8 cellular contexts compared by ENCODE assay signal in genomic region chr12:6535960-6536847, GRCh38. TPM values are rescaled to one million over a fixed set of nuclear protein-coding genes. Genes with fewer than 3 reads are reported as not detected.
A peak's percentile ranks its signal among the peaks of the same experiment; 100 is the strongest.
DNase-seq lines count a peak whose midpoint lies in the region; TF ChIP-seq lines count a peak whose summit lies in the region.

No MANE protein-coding gene starts in this region.

- peak overlapping the region; percentile 83 for H3K4me2 ChIP-seq in OCI-LY3 (ENCODE audit: low read length)
- peak overlapping the region; percentile 92 for H3K4me2 ChIP-seq in neural cell (ENCODE audit: low read length)

- DNase-seq in CD8-positive, alpha-beta memory T cell, result peak in 1 of 5 donors; percentile 12
- DNase-seq in coronary artery (ENCODE audit: low spot score) (no peak), OCI-M1 (lab: John Stamatoyannopoulos, UW) (no peak), NCI-H524 (lab: John Stamatoyannopoulos, UW) (no peak), NCI-H146 (lab: John Stamatoyannopoulos, UW) (no peak), HuH-7.5 (ENCODE audit: low spot score) (no peak)

- H3K4me1 ChIP-seq in CD8-positive, alpha-beta memory T cell (ENCODE audit: insufficient read depth, low read length), result peaks cover 78% of the 10 kb centered on the region
- peaks cover 55% of the 10 kb centered on the region for H3K4me1 ChIP-seq in OCI-LY3 (ENCODE audit: low read length)

- H3K27me3 Mint-ChIP-seq in CD8-positive, alpha-beta memory T cell, result peaks cover 0 to 5% of the 10 kb centered on the region in 2 donors

- peaks cover 5 to 72% (median 9%) of the 10 kb centered on the region in 3 donors for H3K36me3 Mint-ChIP-seq in CD8-positive, alpha-beta memory T cell

- peaks cover 63 to 75% (median 69%) of the 10 kb centered on the region in 3 donors for H3K4me1 Mint-ChIP-seq in CD8-positive, alpha-beta memory T cell

- no peaks in the 10 kb centered on the region for H3K9me3 Mint-ChIP-seq in CD8-positive, alpha-beta memory T cell

- H3K36me3 ChIP-seq in CD8-positive, alpha-beta memory T cell (ENCODE audit: insufficient read depth, low read length), result peaks cover 31% of the 10 kb centered on the region
- H3K36me3 ChIP-seq in OCI-LY3 (replicated peaks; ENCODE audit: low read depth, low read length) (peaks cover 45% of the 10 kb centered on the region), neural cell (ENCODE audit: insufficient read depth, low read length) (peaks cover 11% of the 10 kb centered on the region)

- POLR2A ChIA-PET in CD8-positive, alpha-beta memory T cell (lab: Charles Lee), result interaction anchor here (0.7 to 3.5 kb wide), 12 partner anchors 15 to 200 kb away, joined by 3 to 24 read pairs (median 4); partner anchors contain the start of genes CD27, TAPBPL, VAMP1 and ZNF384

- no peaks in the 10 kb centered on the region for H3K9me2 ChIP-seq in neural cell (ENCODE audit: insufficient read depth, low read length)

- no peak for TF ChIP-seq RAD21 in neural cell (conservative IDR thresholded peaks at IDR 0.05)

- H3K9ac ChIP-seq in OCI-LY3 (ENCODE audit: low read length) (peak overlapping the region; percentile 98), neural cell (ENCODE audit: low read length) (peak overlapping the region; percentile 99)

- TF ChIP-seq CTCF in OCI-LY3 (IDR thresholded peaks at IDR 0.05; ENCODE audit: low read depth, low read length) (no peak), coronary artery (IDR thresholded peaks at IDR 0.05) (no peak), neural cell (IDR thresholded peaks at IDR 0.05; ENCODE audit: poor library complexity, severe bottlenecking) (no peak)

- H3K4me3 Mint-ChIP-seq in CD8-positive, alpha-beta memory T cell, result peak overlapping the region; percentile 89 to 97 (median 93)

- H2AFZ ChIP-seq in OCI-LY3 (ENCODE audit: low read depth, low read length) (no peak overlapping the region), neural cell (ENCODE audit: low read depth, low read length) (no peak overlapping the region)

- peak overlapping the region; percentile 98 to 99 (median 98) for H3K27ac Mint-ChIP-seq in CD8-positive, alpha-beta memory T cell

- CTCF ChIA-PET in CD8-positive, alpha-beta memory T cell (lab: Charles Lee), result interaction anchor here (0.8 to 5.6 kb wide), 19 partner anchors 15 to 213 kb away, joined by 3 to 56 read pairs (median 5); partner anchors contain the start of genes CD27, MRPL51, NOP2 and VAMP1

- H3K27ac ChIP-seq in CD8-positive, alpha-beta memory T cell (ENCODE audit: low read depth, low read length), result peak overlapping the region; percentile 95
- H3K27ac ChIP-seq in OCI-LY3 (ENCODE audit: low read length) (peak overlapping the region; percentile 85), coronary artery (peak overlapping the region; percentile 96 to 99), neural cell (ENCODE audit: low read length) (peak overlapping the region; percentile 98)

- H3K4me3 ChIP-seq in CD8-positive, alpha-beta memory T cell (ENCODE audit: low read length), result peak overlapping the region; percentile 92
- H3K4me3 ChIP-seq in OCI-LY3 (ENCODE audit: low read length) (peak overlapping the region; percentile 88), coronary artery (peak overlapping the region; percentile 91), neural cell (ENCODE audit: low read length) (peak overlapping the region; percentile 100)

- H4K20me1 ChIP-seq in OCI-LY3 (ENCODE audit: insufficient read depth, low read length), result peaks cover 42% of the 10 kb centered on the region
- peaks cover 9% of the 10 kb centered on the region for H4K20me1 ChIP-seq in neural cell (ENCODE audit: insufficient read depth)

- H3K27me3 ChIP-seq in CD8-positive, alpha-beta memory T cell (ENCODE audit: insufficient read depth, low read length, poor library complexity, severe bottlenecking), result no peaks in the 10 kb centered on the region
- no peaks in the 10 kb centered on the region for H3K27me3 ChIP-seq in OCI-LY3 (ENCODE audit: low read depth, low read length)
- H3K27me3 ChIP-seq in neural cell (ENCODE audit: insufficient read depth, low read depth, low read length), result no peaks in the 10 kb centered on the region

- peaks cover 4% of the 10 kb centered on the region for H3F3A ChIP-seq in neural cell (ENCODE audit: insufficient read depth, low read length, poor library complexity, severe bottlenecking)

- H3K79me2 ChIP-seq in OCI-LY3 (ENCODE audit: low read length) (peaks cover 47% of the 10 kb centered on the region), neural cell (replicated peaks; ENCODE audit: insufficient read depth, low read length) (peaks cover 20% of the 10 kb centered on the region)

- H3K9me3 ChIP-seq in CD8-positive, alpha-beta memory T cell (ENCODE audit: low read length), result no peaks in the 10 kb centered on the region
- no peaks in the 10 kb centered on the region for H3K9me3 ChIP-seq in OCI-LY3 (ENCODE audit: insufficient read depth, low read length)
- H3K9me3 ChIP-seq in neural cell (ENCODE audit: low read length), result no peaks in the 10 kb centered on the region

- TF ChIP-seq EP300 in neural cell (conservative IDR thresholded peaks at IDR 0.05; ENCODE audit: poor library complexity, severe bottlenecking), result no peak

TF ChIP-seq in neural cell, 6 proteins besides CTCF, POLR2A, EP300 and RAD21:
- no peak for TF ChIP-seq SMC3 (conservative IDR thresholded peaks at IDR 0.05; ENCODE audit: poor library complexity)
- TF ChIP-seq EZH2 (IDR thresholded peaks at IDR 0.05; ENCODE audit: borderline replicate concordance, insufficient read depth, low read length, poor library complexity, severe bottlenecking), result no peak
- no peak for TF ChIP-seq POLR2AphosphoS5 (IDR thresholded peaks at IDR 0.05)
- no peak for TF ChIP-seq REST (IDR thresholded peaks at IDR 0.05; ENCODE audit: borderline replicate concordance)
- no peak for TF ChIP-seq MXI1 (conservative IDR thresholded peaks at IDR 0.05; ENCODE audit: poor library complexity, severe bottlenecking)
- no peak for TF ChIP-seq TAF1 (IDR thresholded peaks at IDR 0.05; ENCODE audit: low read depth)

RNA-seq across cellular contexts. Expression of gene GAPDH, which starts 1.9 kb away (rescaled TPM):
- 1,000 to 10,000 TPM; 7,182 to 7,238 TPM for total RNA-seq in CD8-positive, alpha-beta memory T cell
- polyA plus RNA-seq in CD8-positive, alpha-beta memory T cell, result 1,770 TPM
- polyA plus RNA-seq in neural cell, result 1,673 and 1,838 TPM in 2 replicates
- polyA minus RNA-seq in neural cell, result 1,612 and 1,879 TPM in 2 replicates

RNA-seq across cellular contexts. Expression of gene IFFO1, which starts 19.6 kb away (rescaled TPM):
- 10 to 100 TPM; 14.2 to 15.1 TPM for total RNA-seq in CD8-positive, alpha-beta memory T cell
- 12.2 TPM for polyA plus RNA-seq in CD8-positive, alpha-beta memory T cell
- polyA plus RNA-seq in neural cell, result 12.0 and 16.9 TPM in 2 replicates
- 10.0 and 13.6 TPM in 2 replicates for polyA minus RNA-seq in neural cell

RNA-seq across cellular contexts. Expression of gene NOP2, which starts 31.9 kb away (rescaled TPM):
- 100 to 1,000 TPM; 170 to 172 TPM for total RNA-seq in CD8-positive, alpha-beta memory T cell
- 34.0 TPM for polyA plus RNA-seq in CD8-positive, alpha-beta memory T cell
- polyA plus RNA-seq in neural cell, result 30.7 and 38.8 TPM in 2 replicates
- 23.9 and 29.6 TPM in 2 replicates for polyA minus RNA-seq in neural cell

RNA-seq across cellular contexts. Expression of gene NCAPD2, which starts 42.3 kb away (rescaled TPM):
- total RNA-seq in CD8-positive, alpha-beta memory T cell, result 10 to 100 TPM; 96.5 to 97.5 TPM
- 29.8 TPM for polyA plus RNA-seq in CD8-positive, alpha-beta memory T cell
- polyA plus RNA-seq in neural cell, result 4.5 and 5.6 TPM in 2 replicates
- 12.2 and 14.7 TPM in 2 replicates for polyA minus RNA-seq in neural cell

RNA-seq across cellular contexts. Expression of gene MRPL51, which starts 43.1 kb away (rescaled TPM):
- 100 to 1,000 TPM; 317 to 327 TPM for total RNA-seq in CD8-positive, alpha-beta memory T cell
- polyA plus RNA-seq in CD8-positive, alpha-beta memory T cell, result 222 TPM
- 111 and 117 TPM in 2 replicates for polyA plus RNA-seq in neural cell
- polyA minus RNA-seq in neural cell, result 34.1 and 46.3 TPM in 2 replicates
